9 cellular contexts compared by ENCODE assay signal in genomic region chrX:69285881-69286545, GRCh38.
DNase-seq lines count a peak whose midpoint lies in the region; ATAC-seq, FAIRE-seq and TF ChIP-seq lines count a peak whose summit lies in the region.
"Had no signal": no experiment of that assay in that cellular context is flagged by ENCODE, and none has a peak within 500 bp of the region (broad histone marks: within the 10 kb centered on the region; RNA-seq: fewer than 3 reads in every experiment).

No MANE protein-coding gene starts in this region.

- H4K20me1 ChIP-seq in HCT116 (ENCODE audit: insufficient read depth) = no peaks in the 10 kb centered on the region
- H4K20me1 ChIP-seq in neural progenitor cell (ENCODE audit: low read depth) = no peaks in the 10 kb centered on the region

- intact Hi-C loops in HCT116 (cut with micrococcal nuclease) = loop anchor here (1.0 to 2.0 kb wide), 3 partner anchors 63 to 464 kb away; no protein-coding TSS in a partner anchor
- intact Hi-C loops in activated T-helper 1 cell treated with anti-CD3 and anti-CD28 coated beads, Interleukin-12 subunit alpha, Interleukin-12 subunit beta, Interleukin-2, Interleukin-4 antibody, amounts not matched to agents 30 ng/mL and 10 ng/mL and 1 ng/mL, durations not matched to agents 14 hours and 24 hours and 36 hours (cut with micrococcal nuclease) = loop anchor here (1.0 to 5.0 kb wide), 5 partner anchors 64 to 846 kb away; partner anchors contain the start of gene IGBP1

- H3K27ac ChIP-seq in HCT116 (ENCODE audit: low read depth, low read length) = no peak overlapping the region
- H3K27ac ChIP-seq in neural progenitor cell = no peak overlapping the region
- peak overlapping the region; percentile 49 for H3K27ac ChIP-seq in stomach smooth muscle (ENCODE audit: low read length)

- POLR2A ChIA-PET in HCT116 (lab: Charles Lee) = interaction anchor here (2.4 kb wide), 1 partner anchor 458 kb away, joined by 10 read pairs; the partner anchor contains the start of gene EFNB1

- no peak overlapping the region for H3K27ac Mint-ChIP-seq in activated T-helper 1 cell treated with anti-CD3 and anti-CD28 coated beads, Interleukin-12 subunit alpha, Interleukin-12 subunit beta, Interleukin-2, Interleukin-4 antibody, amounts not matched to agents 30 ng/mL and 10 ng/mL and 1 ng/mL, durations not matched to agents 14 hours and 24 hours and 36 hours
- H3K27ac Mint-ChIP-seq in neural progenitor cell = no peak overlapping the region

- CTCF ChIA-PET in HCT116 (lab: Charles Lee) = interaction anchor here (1.6 to 2.1 kb wide), 2 partner anchors 458 to 478 kb away, joined by 4 to 6 read pairs; partner anchors contain the start of gene EFNB1

- no peak for TF ChIP-seq POLR2A in HCT116 (IDR thresholded peaks at IDR 0.05; ENCODE audit: borderline replicate concordance, extremely low read depth, insufficient read depth, insufficient read length)

- no TSS peak for BruUV-seq in HCT116 (replicated peaks; lab: Mats Ljungman, UMichigan)

- peak overlapping the region; percentile 55 for H3K4me2 ChIP-seq in HCT116 (ENCODE audit: low read length)
- peak overlapping the region; percentile 69 for H3K4me2 ChIP-seq in neural progenitor cell

- H3K4me3 ChIP-seq in HCT116 (replicated peaks in 1 of 2; ENCODE audit: low read depth in 1 of 2, low read length in 2 of 2) (peak overlapping the region; percentile 13 to 16; a peak in 3 of 4 replicates), neural progenitor cell (no peak overlapping the region), stomach smooth muscle (ENCODE audit: low read length in 2 of 2) (peak overlapping the region; percentile 65 to 69)

- no peaks in the 10 kb centered on the region; a peak in 1 of 4 replicates for H3K4me1 ChIP-seq in HCT116 (ENCODE audit: control insufficient read depth in 1 of 2, insufficient read depth in 2 of 2, low read length in 2 of 2)
- peaks cover 11% of the 10 kb centered on the region for H3K4me1 ChIP-seq in neural progenitor cell
- H3K4me1 ChIP-seq in stomach smooth muscle (ENCODE audit: control insufficient read depth, insufficient read depth, low read length) = peaks cover 24% of the 10 kb centered on the region

- H3K36me3 ChIP-seq in HCT116 (ENCODE audit: control insufficient read depth in 1 of 2, insufficient read depth in 2 of 2, low read length in 2 of 2) (no peaks in the 10 kb centered on the region), neural progenitor cell (no peaks in the 10 kb centered on the region), stomach smooth muscle (ENCODE audit: control insufficient read depth in 2 of 2, insufficient read depth in 2 of 2, low read length in 2 of 2) (no peaks in the 10 kb centered on the region)

- no peak overlapping the region for H3K9ac ChIP-seq in HCT116 (ENCODE audit: low read length)
- H3K9ac ChIP-seq in neural progenitor cell = no peak overlapping the region
- H3K9ac ChIP-seq in stomach smooth muscle (ENCODE audit: low read length in 2 of 2) = peak overlapping the region; percentile 13 to 59

- no peaks in the 10 kb centered on the region for H3K27me3 ChIP-seq in HCT116 (ENCODE audit: insufficient read depth, low read length)
- H3K27me3 ChIP-seq in neural progenitor cell = no peaks in the 10 kb centered on the region
- H3K27me3 ChIP-seq in stomach smooth muscle (ENCODE audit: control insufficient read depth in 1 of 2, insufficient read depth in 2 of 2, low read length in 2 of 2) = peaks cover 0 to 31% of the 10 kb centered on the region in 2 donors

- H3K9me2 ChIP-seq in HCT116 (ENCODE audit: insufficient read depth) = no peaks in the 10 kb centered on the region

- no peaks in the 10 kb centered on the region for H3K9me3 ChIP-seq in HCT116 (ENCODE audit: control insufficient read depth in 1 of 2, insufficient read depth in 1 of 2, low read depth in 1 of 2, low read length in 2 of 2)
- H3K9me3 ChIP-seq in neural progenitor cell (ENCODE audit: low read depth) = no peaks in the 10 kb centered on the region
- H3K9me3 ChIP-seq in stomach smooth muscle (ENCODE audit: control insufficient read depth in 2 of 2, low read length in 2 of 2) = no peaks in the 10 kb centered on the region

- no peaks in the 10 kb centered on the region for H3K9me3 Mint-ChIP-seq in activated T-helper 1 cell treated with anti-CD3 and anti-CD28 coated beads, Interleukin-12 subunit alpha, Interleukin-12 subunit beta, Interleukin-2, Interleukin-4 antibody, amounts not matched to agents 30 ng/mL and 10 ng/mL and 1 ng/mL, durations not matched to agents 14 hours and 24 hours and 36 hours
- H3K9me3 Mint-ChIP-seq in neural progenitor cell = peaks cover 4% of the 10 kb centered on the region

- TF ChIP-seq RAD21 in HCT116 (IDR thresholded peaks at IDR 0.05; ENCODE audit: low read depth) = peak; percentile 85

- RAD21 ChIA-PET in HCT116 (lab: Charles Lee; ENCODE audit: low non-redundant PET in 1 of 2, low total read pairs in 2 of 2, uncharacterized antibody in 2 of 2, unreplicated experiment in 2 of 2) = no interaction called here

- DNase-seq in D721Med (ENCODE audit: insufficient read length, low spot score) = peak; percentile 46
- DNase-seq in HCT116 (ENCODE audit: low read depth, low spot score) = peak; percentile 0
- DNase-seq in NCI-H82 treated with DMSO at 0.1 percent for 48 hours (lab: John Stamatoyannopoulos, UW; ENCODE audit: unreplicated experiment) = peak; percentile 53
- peak; percentile 30 for DNase-seq in activated T-helper 1 cell treated with anti-CD3 and anti-CD28 coated beads, Interleukin-12 subunit alpha, Interleukin-12 subunit beta, Interleukin-2, Interleukin-4 antibody, amounts not matched to agents 30 ng/mL and 10 ng/mL and 1 ng/mL, durations not matched to agents 14 hours and 24 hours and 36 hours (ENCODE audit: low spot score)
- DNase-seq in fibroblast of the conjunctiva (ENCODE audit: low read depth) = peak; percentile 2
- peak; percentile 82 for DNase-seq in neural progenitor cell (ENCODE audit: low spot score)
- no peak for DNase-seq in kidney glomerular epithelial cell (lab: John Stamatoyannopoulos, UW)

- no peaks in the 10 kb centered on the region for H3K27me3 Mint-ChIP-seq in activated T-helper 1 cell treated with anti-CD3 and anti-CD28 coated beads, Interleukin-12 subunit alpha, Interleukin-12 subunit beta, Interleukin-2, Interleukin-4 antibody, amounts not matched to agents 30 ng/mL and 10 ng/mL and 1 ng/mL, durations not matched to agents 14 hours and 24 hours and 36 hours (ENCODE audit: insufficient read depth)
- peaks cover 7% of the 10 kb centered on the region for H3K27me3 Mint-ChIP-seq in neural progenitor cell (ENCODE audit: insufficient read depth, low read depth)

- no peaks in the 10 kb centered on the region for H3K4me1 Mint-ChIP-seq in activated T-helper 1 cell treated with anti-CD3 and anti-CD28 coated beads, Interleukin-12 subunit alpha, Interleukin-12 subunit beta, Interleukin-2, Interleukin-4 antibody, amounts not matched to agents 30 ng/mL and 10 ng/mL and 1 ng/mL, durations not matched to agents 14 hours and 24 hours and 36 hours (ENCODE audit: low read depth)
- peaks cover 47% of the 10 kb centered on the region for H3K4me1 Mint-ChIP-seq in neural progenitor cell

- peaks cover 4% of the 10 kb centered on the region for H3F3A ChIP-seq in neural progenitor cell (ENCODE audit: low read depth)

- ATAC-seq in HCT116 = peak; percentile 92

- no peaks in the 10 kb centered on the region for H3K36me3 Mint-ChIP-seq in activated T-helper 1 cell treated with anti-CD3 and anti-CD28 coated beads, Interleukin-12 subunit alpha, Interleukin-12 subunit beta, Interleukin-2, Interleukin-4 antibody, amounts not matched to agents 30 ng/mL and 10 ng/mL and 1 ng/mL, durations not matched to agents 14 hours and 24 hours and 36 hours (ENCODE audit: low read depth)
- no peaks in the 10 kb centered on the region for H3K36me3 Mint-ChIP-seq in neural progenitor cell

- TF ChIP-seq CTCF in D721Med (IDR thresholded peaks at IDR 0.05; ENCODE audit: insufficient read depth, missing control alignments) (peak; percentile 65), HCT116 (IDR thresholded peaks at IDR 0.05 in 2 of 3, conservative IDR thresholded peaks at IDR 0.05 in 1 of 3; ENCODE audit: borderline replicate concordance in 1 of 3, insufficient read depth in 1 of 3, low read depth in 2 of 3, low read length in 2 of 3) (peak; percentile 59 to 79 (median 74); a peak in 5 of 6 replicates), neural progenitor cell (IDR thresholded peaks at IDR 0.05) (peak; percentile 77)

- FAIRE-seq in D721Med (lab: Jason Lieb, UNC) = no peak
- FAIRE-seq: colon had no signal

- H3K79me2 ChIP-seq in HCT116 (ENCODE audit: insufficient read depth, low read length) (no peaks in the 10 kb centered on the region), neural progenitor cell (ENCODE audit: low read depth) (no peaks in the 10 kb centered on the region)

- no peak overlapping the region for H3K4me3 Mint-ChIP-seq in activated T-helper 1 cell treated with anti-CD3 and anti-CD28 coated beads, Interleukin-12 subunit alpha, Interleukin-12 subunit beta, Interleukin-2, Interleukin-4 antibody, amounts not matched to agents 30 ng/mL and 10 ng/mL and 1 ng/mL, durations not matched to agents 14 hours and 24 hours and 36 hours
- H3K4me3 Mint-ChIP-seq in neural progenitor cell = peak overlapping the region; percentile 50

- H2AFZ ChIP-seq in HCT116 (ENCODE audit: low read depth, low read length, poor library complexity, severe bottlenecking) (no peak overlapping the region), neural progenitor cell (replicated peaks) (no peak overlapping the region)

TF ChIP-seq in HCT116, 20 proteins besides CTCF, POLR2A, EP300 and RAD21 (continues in another document):
- no peak for TF ChIP-seq REST (IDR thresholded peaks at IDR 0.05; ENCODE audit: low read depth)

Comparison
In these comparisons a context has a peak if more than half of its experiments do, and no peak if none do; other contexts are left out.
1. H3K9ac ChIP-seq: peak in stomach smooth muscle (2 of 2); none in HCT116 (single experiment) and neural progenitor cell (single experiment).
2. Peak in every context shown above with its lines, with median percentiles within 50 percentile points of each other: CTCF ChIP-seq.